29 cellular contexts compared by ENCODE assay signal in genomic region chr14:38490273-38490672, GRCh38.
DNase-seq lines count a peak whose midpoint lies in the region; ATAC-seq and TF ChIP-seq lines count a peak whose summit lies in the region.
"Had no signal": no experiment of that assay in that cellular context is flagged by ENCODE, and none has a peak within 500 bp of the region (broad histone marks: within the 10 kb centered on the region; RNA-seq: fewer than 3 reads in every experiment).

No MANE protein-coding gene starts in this region.

- POLR2A ChIA-PET in CD8-positive, alpha-beta T cell (lab: Charles Lee), result no interaction called here

- no peaks in the 10 kb centered on the region for H3K4me1 ChIP-seq in CD8-positive, alpha-beta T cell (ENCODE audit: insufficient read depth, low read length)
- H3K4me1 ChIP-seq: heart right ventricle, left lung, pancreas, right lobe of liver, suprapubic skin, vagina had no signal

- DNase-seq in activated T-cell treated with anti-CD3 and anti-CD28 coated beads, Interleukin-2, amount 50 U/mL, for 1 hour, result no peak
- DNase-seq in OCI-M1 (lab: John Stamatoyannopoulos, UW) (no peak), putamen (ENCODE audit: low spot score) (no peak)
- DNase-seq in CD8-positive, alpha-beta T cell, result no peak
- DNase-seq: activated CD4-positive, alpha-beta memory T cell treated with anti-CD3 and anti-CD28 coated beads, Interleukin-2, amount 10 ng/mL, durations not matched to agents 7 days and 5 days; activated naive CD4-positive, alpha-beta T cell; activated T-cell treated with anti-CD3 and anti-CD28 coated beads for 4 hours; GOT3; heart right ventricle; left lung; NCI-H1105; NCI-H2081; NCI-H446 treated with DMSO at 0.1 percent for 48 hours; NK-92 treated with Interleukin-12 subunit alpha and Interleukin-12 subunit beta, amount 100 ng/mL, for 24 hours; pancreas; right lobe of liver; stimulated activated CD4-positive, alpha-beta T cell treated with anti-CD3 and anti-CD28 coated beads, Interleukin-15, amount 100 ng/mL, for 24 hours had no signal

- ATAC-seq in GM18870 (IDR thresholded peaks at IDR 0.05; ENCODE audit: unreplicated experiment) (peak; percentile 94), GM21390 (IDR thresholded peaks at IDR 0.05; ENCODE audit: unreplicated experiment) (peak; percentile 55), HG02938 (IDR thresholded peaks at IDR 0.05; ENCODE audit: unreplicated experiment) (peak; percentile 94), HG03457 (IDR thresholded peaks at IDR 0.05; ENCODE audit: unreplicated experiment) (peak; percentile 89)
- no peak for ATAC-seq in CD8-positive, alpha-beta T cell
- ATAC-seq: heart right ventricle; HepG2; left lung; natural killer cell treated with Interleukin-12 subunit alpha and Interleukin-12 subunit beta and Interleukin-15 and Interleukin-18, amount 100 ng/mL, for 72 hours; pancreas; right lobe of liver; SK-N-SH treated with all-trans-retinoic acid at 6 μM for 48 hours had no signal

- H3K36me3 Mint-ChIP-seq in CD8-positive, alpha-beta T cell, result no peaks in the 10 kb centered on the region
- H3K36me3 Mint-ChIP-seq: mesothelial cell of epicardium; natural killer cell treated with Interleukin-12 subunit alpha and Interleukin-12 subunit beta and Interleukin-15 and Interleukin-18, amount 100 ng/mL, for 72 hours had no signal

- no peak for TF ChIP-seq CTCF in CD8-positive, alpha-beta T cell (IDR thresholded peaks at IDR 0.05)

- H3K27me3 Mint-ChIP-seq in CD8-positive, alpha-beta T cell (ENCODE audit: low read depth), result no peaks in the 10 kb centered on the region
- H3K27me3 Mint-ChIP-seq: activated CD4-positive, alpha-beta memory T cell treated with anti-CD3 and anti-CD28 coated beads, Interleukin-2, amount 10 ng/mL, durations not matched to agents 7 days and 5 days; dendritic cell treated with granulocyte-macrophage colony-stimulating factor and Interleukin-4, amounts not matched to agents 40 ng/mL and 50 ng/mL, for 4 days; natural killer cell treated with Interleukin-12 subunit alpha and Interleukin-12 subunit beta and Interleukin-15 and Interleukin-18, amount 100 ng/mL, for 72 hours had no signal

- no peaks in the 10 kb centered on the region for H3K9me3 ChIP-seq in CD8-positive, alpha-beta T cell (ENCODE audit: low read length)
- H3K9me3 ChIP-seq: right lobe of liver, vagina had no signal

- no peak overlapping the region for H3K4me3 Mint-ChIP-seq in CD8-positive, alpha-beta T cell
- H3K4me3 Mint-ChIP-seq: activated CD4-positive, alpha-beta memory T cell treated with anti-CD3 and anti-CD28 coated beads, Interleukin-2, amount 10 ng/mL, durations not matched to agents 7 days and 5 days; dendritic cell treated with granulocyte-macrophage colony-stimulating factor and Interleukin-4, amounts not matched to agents 40 ng/mL and 50 ng/mL, for 4 days; mesothelial cell of epicardium; natural killer cell treated with Interleukin-12 subunit alpha and Interleukin-12 subunit beta and Interleukin-15 and Interleukin-18, amount 100 ng/mL, for 72 hours had no signal

- CTCF ChIA-PET in CD8-positive, alpha-beta T cell (lab: Charles Lee), result no interaction called here

- no peaks in the 10 kb centered on the region for H3K27me3 ChIP-seq in CD8-positive, alpha-beta T cell (ENCODE audit: insufficient read depth, low read length)
- H3K27me3 ChIP-seq: cardiac muscle cell, heart right ventricle, left lung, pancreas, right lobe of liver, suprapubic skin, vagina had no signal

- H3K27ac Mint-ChIP-seq in CD8-positive, alpha-beta T cell, result no peak overlapping the region
- H3K27ac Mint-ChIP-seq: activated CD4-positive, alpha-beta memory T cell treated with anti-CD3 and anti-CD28 coated beads, Interleukin-2, amount 10 ng/mL, durations not matched to agents 7 days and 5 days; dendritic cell treated with granulocyte-macrophage colony-stimulating factor and Interleukin-4, amounts not matched to agents 40 ng/mL and 50 ng/mL, for 4 days; mesothelial cell of epicardium; natural killer cell treated with Interleukin-12 subunit alpha and Interleukin-12 subunit beta and Interleukin-15 and Interleukin-18, amount 100 ng/mL, for 72 hours had no signal

- no peak overlapping the region for H3K27ac ChIP-seq in CD8-positive, alpha-beta T cell (ENCODE audit: low read depth, low read length)
- H3K27ac ChIP-seq: cardiac muscle cell, heart right ventricle, left lung, pancreas, right lobe of liver, suprapubic skin, vagina had no signal

- no peaks in the 10 kb centered on the region for H3K36me3 ChIP-seq in CD8-positive, alpha-beta T cell (ENCODE audit: insufficient read depth, low read length)
- H3K36me3 ChIP-seq: cardiac muscle cell, heart right ventricle, left lung, pancreas, right lobe of liver, suprapubic skin, vagina had no signal

- H3K9me3 Mint-ChIP-seq in CD8-positive, alpha-beta T cell, result peaks cover 17% of the 10 kb centered on the region
- H3K9me3 Mint-ChIP-seq: activated CD4-positive, alpha-beta memory T cell treated with anti-CD3 and anti-CD28 coated beads, Interleukin-2, amount 10 ng/mL, durations not matched to agents 7 days and 5 days had no signal

- H3K4me3 ChIP-seq in CD8-positive, alpha-beta T cell (ENCODE audit: low read depth, low read length), result no peak overlapping the region
- H3K4me3 ChIP-seq: cardiac muscle cell, heart right ventricle, left lung, pancreas, right lobe of liver, suprapubic skin, vagina had no signal

- no peaks in the 10 kb centered on the region for H3K4me1 Mint-ChIP-seq in CD8-positive, alpha-beta T cell (ENCODE audit: low read depth)
- H3K4me1 Mint-ChIP-seq: activated CD4-positive, alpha-beta memory T cell treated with anti-CD3 and anti-CD28 coated beads, Interleukin-2, amount 10 ng/mL, durations not matched to agents 7 days and 5 days; mesothelial cell of epicardium had no signal

- intact Hi-C loops in CD8-positive, alpha-beta T cell (cut with DNase I, micrococcal nuclease), result no loop called here
